In genomic region chr2:147388217-147388616, GRCh38 we compare ENCODE assay signal across 32 cellular contexts.
"Had no signal": no experiment of that assay in that cellular context is flagged by ENCODE, and none has a peak within 500 bp of the region (broad histone marks: within the 10 kb centered on the region; RNA-seq: fewer than 3 reads in every experiment).

No MANE protein-coding gene starts in this region.

- DNase-seq: activated B cell treated with CpG ODN at 0.5 μM for 24 hours; activated CD4-positive, alpha-beta memory T cell treated with anti-CD3 and anti-CD28 coated beads for 36 hours; activated CD4-positive, alpha-beta T cell treated with anti-CD3 and anti-CD28 coated beads for 4 hours; activated CD4-positive, alpha-beta T cell treated with anti-CD3 and anti-CD28 coated beads, Interleukin-2, amount 10 ng/mL, durations not matched to agents 24 days and 14 days; activated CD4-positive, alpha-beta T cell treated with anti-CD3 and anti-CD28 coated beads, Interleukin-2, amount 50 U/mL, for 1 hour; activated CD4-positive, alpha-beta T cell treated with anti-CD3 and anti-CD28 coated beads, Interleukin-2, amount 50 U/mL, for 4 hours; activated CD4-positive, CD25-positive, alpha-beta regulatory T cell treated with anti-CD3 and anti-CD28 coated beads, Interleukin-2, amount 50 U/mL, for 72 hours; activated CD8-positive, alpha-beta memory T cell treated with anti-CD3 and anti-CD28 coated beads, Interleukin-2, amount 50 U/mL, for 4 hours; activated CD8-positive, alpha-beta T cell treated with anti-CD3 and anti-CD28 coated beads for 36 hours; activated effector memory CD4-positive, alpha-beta T cell treated with anti-CD3 and anti-CD28 coated beads, Interleukin-2, amount 50 U/mL, for 16 hours; activated gamma-delta T cell treated with Interleukin-2 at 50 U/mL for 16 hours; activated naive CD4-positive, alpha-beta T cell; activated naive CD4-positive, alpha-beta T cell treated with anti-CD3 and anti-CD28 coated beads, Interleukin-2, amount 50 U/mL, for 16 hours; activated naive CD8-positive, alpha-beta T cell treated with anti-CD3 and anti-CD28 coated beads for 36 hours; activated T-cell treated with anti-CD3 and anti-CD28 coated beads for 4 hours; activated T-cell treated with anti-CD3 and anti-CD28 coated beads, Interleukin-2, amount 50 U/mL, for 1 hour; activated T-cell treated with anti-CD3 and anti-CD28 coated beads, Interleukin-2, amount 50 U/mL, for 4 hours; activated T-cell treated with anti-CD3 and anti-CD28 coated beads, Interleukin-2, amount 50 U/mL, for 72 hours; adrenal gland; amniotic stem cell; aorta; body of pancreas; brain microvascular endothelial cell; central memory CD4-positive, alpha-beta T cell; T-helper 1 cell; T-helper 9 cell had no signal

- H3K27me3 ChIP-seq: adrenal gland, body of pancreas, brain microvascular endothelial cell, breast epithelium had no signal

- FAIRE-seq: astrocyte, colon, TTC549 had no signal

- H3K36me3 ChIP-seq: adrenal gland, brain microvascular endothelial cell, breast epithelium had no signal

- H3K4me3 ChIP-seq: adrenal gland, body of pancreas, breast epithelium had no signal

- H3K27ac ChIP-seq: adrenal gland, body of pancreas, brain microvascular endothelial cell, breast epithelium, VCaP had no signal

- H3K4me1 ChIP-seq: adrenal gland, body of pancreas, breast epithelium had no signal

- H3K9me3 ChIP-seq: adrenal gland, body of pancreas, breast epithelium had no signal

- ATAC-seq: activated CD8-positive, alpha-beta T cell treated with anti-CD3 and anti-CD28 coated beads for 36 hours; activated T-cell treated with anti-CD3 and anti-CD28 coated beads, Interleukin-2, amount 50 U/mL, for 4 hours; activated T-cell treated with anti-CD3 and anti-CD28 coated beads, Interleukin-2, amount 50 U/mL, for 72 hours; activated T-helper 17 cell treated with anti-CD3 and anti-CD28 coated beads, Interleukin-2, amount 50 U/mL, for 72 hours; body of pancreas had no signal
